26 cellular contexts compared by ENCODE assay signal in genomic region chr19:2703691-2704216, GRCh38. TPM values are rescaled to one million over a fixed set of nuclear protein-coding genes. Genes with fewer than 3 reads are reported as not detected.
"Had no signal": no experiment of that assay in that cellular context is flagged by ENCODE, and none has a peak within 500 bp of the region (broad histone marks: within the 10 kb centered on the region; RNA-seq: fewer than 3 reads in every experiment).

No MANE protein-coding gene starts in this region.

- H3K27me3 Mint-ChIP-seq: activated B cell treated with CpG ODN at 0.5 μM for 24 hours; activated CD4-positive, alpha-beta T cell treated with anti-CD3 and anti-CD28 coated beads for 36 hours; stimulated activated naive CD8-positive, alpha-beta T cell treated with anti-CD3 and anti-CD28 coated beads, Interleukin-15, amount 100 ng/mL, for 72 hours had no signal

- H3K36me3 ChIP-seq: cardiac muscle cell, heart right ventricle, ovary, right atrium auricular region, suprapubic skin, tibial nerve had no signal

- H3K27ac Mint-ChIP-seq: activated CD4-positive, alpha-beta T cell treated with anti-CD3 and anti-CD28 coated beads for 36 hours had no signal

- H3K4me1 ChIP-seq: psoas muscle had no signal

- ATAC-seq: activated CD4-positive, alpha-beta T cell treated with anti-CD3 and anti-CD28 coated beads for 36 hours; activated T-cell treated with anti-CD3 and anti-CD28 coated beads, Interleukin-2, amount 50 U/mL, for 4 hours; heart right ventricle; left colon; psoas muscle; stimulated activated naive CD8-positive, alpha-beta T cell treated with anti-CD3 and anti-CD28 coated beads, Interleukin-15, amount 100 ng/mL, for 72 hours had no signal

- DNase-seq: activated B cell treated with CpG ODN at 0.5 μM for 24 hours; activated CD4-positive, alpha-beta T cell treated with anti-CD3 and anti-CD28 coated beads for 36 hours; activated CD4-positive, alpha-beta T cell treated with anti-CD3 and anti-CD28 coated beads, Interleukin-2, amount 50 U/mL, for 4 hours; activated CD8-positive, alpha-beta memory T cell treated with anti-CD3 and anti-CD28 coated beads for 24 hours; activated CD8-positive, alpha-beta memory T cell treated with anti-CD3 and anti-CD28 coated beads, Interleukin-2, amount 50 U/mL, for 4 hours; activated naive CD4-positive, alpha-beta T cell treated with Interleukin-2 at 50 U/mL for 16 hours; activated T-cell treated with anti-CD3 and anti-CD28 coated beads, Interleukin-2, amount 50 U/mL, for 4 hours; amygdala; cortex of kidney; heart right ventricle; left colon; mesenchymal stem cell; ovary; psoas muscle; stimulated activated CD4-positive, alpha-beta T cell treated with anti-CD3 and anti-CD28 coated beads, Interleukin-12 subunit alpha, Interleukin-12 subunit beta, amount 100 ng/mL, for 4 hours; stimulated activated CD4-positive, alpha-beta T cell treated with anti-CD3 and anti-CD28 coated beads, Interleukin-4, amount 100 ng/mL, for 4 hours; stimulated activated naive CD8-positive, alpha-beta T cell treated with anti-CD3 and anti-CD28 coated beads, Interleukin-15, amount 100 ng/mL, for 72 hours; T-helper 9 cell had no signal

- H3K27ac ChIP-seq: cardiac muscle cell, heart right ventricle, ovary, psoas muscle, right atrium auricular region, suprapubic skin had no signal

- H3K9me3 Mint-ChIP-seq: activated B cell treated with CpG ODN at 0.5 μM for 24 hours; activated T-cell treated with anti-CD3 and anti-CD28 coated beads, Interleukin-2, amount 50 U/mL, for 4 hours; stimulated activated naive CD8-positive, alpha-beta T cell treated with anti-CD3 and anti-CD28 coated beads, Interleukin-15, amount 100 ng/mL, for 72 hours had no signal

- H3K9me3 ChIP-seq: heart right ventricle, ovary, psoas muscle, right atrium auricular region, suprapubic skin, tibial nerve had no signal

- H3K4me3 ChIP-seq: cardiac muscle cell had no signal

- H3K27me3 ChIP-seq: ovary, right atrium auricular region, suprapubic skin had no signal

RNA-seq across cellular contexts. Expression of gene GNG7, which starts 1.3 kb away (rescaled TPM):
- total RNA-seq: fibroblast of villous mesenchyme, myocyte had no signal

RNA-seq across cellular contexts. Expression of gene DIRAS1, which starts 17.4 kb away (rescaled TPM):
- total RNA-seq: epithelial cell of proximal tubule; T-helper 1 cell treated with Interleukin-12 subunit alpha and Interleukin-12 subunit beta and Interleukin-4 antibody, amounts not matched to agents 30 ng/mL and 1 ng/mL, for 36 hours had no signal
